In the genomic region with DNA sequence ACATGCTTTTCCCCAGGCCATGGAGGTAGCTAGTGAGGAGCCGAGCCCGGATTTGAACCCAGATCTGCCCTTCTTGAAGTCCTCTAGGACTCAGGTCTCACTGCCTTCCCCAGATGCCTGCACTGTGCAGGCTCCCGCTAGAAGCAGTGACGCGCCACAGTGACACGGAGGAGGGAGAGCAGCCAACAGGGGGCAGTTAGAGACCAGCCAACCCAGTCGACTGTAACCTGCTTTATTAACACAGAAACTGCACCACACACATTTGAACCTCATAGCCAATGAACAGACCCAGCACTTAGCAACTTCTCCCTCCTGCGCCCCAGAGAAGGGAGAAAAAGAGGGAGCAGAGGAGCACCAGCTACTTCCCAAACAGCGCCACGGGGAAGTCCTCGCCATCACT, we compare ENCODE assay signal across 11 cellular contexts. TPM values are rescaled to one million over a fixed set of nuclear protein-coding genes. Genes with fewer than 3 reads are reported as not detected.
A peak's percentile ranks its signal among the peaks of the same experiment; 100 is the strongest.
DNase-seq lines count a peak whose midpoint lies in the region; ATAC-seq and TF ChIP-seq lines count a peak whose summit lies in the region.
"Had no signal": no experiment of that assay in that cellular context is flagged by ENCODE, and none has a peak within 500 bp of the region (broad histone marks: within the 10 kb centered on the region; RNA-seq: fewer than 3 reads in every experiment).

No MANE protein-coding gene starts in this region.

- H4K20me1 ChIP-seq in OCI-LY3 (ENCODE audit: insufficient read depth, low read length) = no peaks in the 10 kb centered on the region

- no peak for ATAC-seq in upper lobe of right lung

- peaks cover 25% of the 10 kb centered on the region for H3K4me1 Mint-ChIP-seq in activated CD4-positive, alpha-beta T cell treated with anti-CD3 and anti-CD28 coated beads, Interleukin-2, amount 10 ng/mL, durations not matched to agents 7 days and 5 days

- no peaks in the 10 kb centered on the region for H3K79me2 ChIP-seq in OCI-LY3 (ENCODE audit: low read length)

- peak; percentile 13 for DNase-seq in activated CD4-positive, alpha-beta T cell treated with anti-CD3 and anti-CD28 coated beads, Interleukin-2, amount 10 ng/mL, durations not matched to agents 7 days and 5 days
- DNase-seq in activated CD4-positive, alpha-beta T cell treated with anti-CD3 and anti-CD28 coated beads for 4 hours = no peak
- DNase-seq in dermis microvascular lymphatic vessel endothelial cell (ENCODE audit: low read depth in 2 of 2) (peak; percentile 9 to 30), retinal pigment epithelial cell (ENCODE audit: low read depth) (no peak), upper lobe of right lung (no peak), NCI-H2081 (lab: John Stamatoyannopoulos, UW) (no peak), GM19238 (ENCODE audit: insufficient read length, low spot score) (no peak)
- DNase-seq: activated CD8-positive, alpha-beta memory T cell treated with anti-CD3 and anti-CD28 coated beads, Interleukin-2, amount 50 U/mL, for 48 hours; central memory CD4-positive, alpha-beta T cell had no signal

- peaks cover 41% of the 10 kb centered on the region for H3K4me1 ChIP-seq in OCI-LY3 (ENCODE audit: low read length)
- H3K4me1 ChIP-seq in upper lobe of right lung = no peaks in the 10 kb centered on the region

- H3K36me3 ChIP-seq in OCI-LY3 (replicated peaks; ENCODE audit: low read depth, low read length) (no peaks in the 10 kb centered on the region), upper lobe of right lung (no peaks in the 10 kb centered on the region)

- no peak overlapping the region for H3K4me2 ChIP-seq in OCI-LY3 (ENCODE audit: low read length)

- no peak overlapping the region for H3K27ac ChIP-seq in OCI-LY3 (ENCODE audit: low read length)
- no peak overlapping the region for H3K27ac ChIP-seq in upper lobe of right lung
- H3K27ac ChIP-seq: RWPE1 had no signal

- CTCF ChIA-PET in activated CD4-positive, alpha-beta T cell treated with anti-CD3 and anti-CD28 coated beads, Interleukin-2, amount 10 ng/mL, durations not matched to agents 7 days and 5 days (lab: Charles Lee) = no interaction called here

- POLR2A ChIA-PET in activated CD4-positive, alpha-beta T cell treated with anti-CD3 and anti-CD28 coated beads, Interleukin-2, amount 10 ng/mL, durations not matched to agents 7 days and 5 days (lab: Charles Lee) = no interaction called here

- intact Hi-C loops in upper lobe of right lung (cut with DNase I) = no loop called here

- H3K9ac ChIP-seq in OCI-LY3 (ENCODE audit: low read length) = no peak overlapping the region

- no peaks in the 10 kb centered on the region for H3K9me3 Mint-ChIP-seq in activated CD4-positive, alpha-beta T cell treated with anti-CD3 and anti-CD28 coated beads, Interleukin-2, amount 10 ng/mL, durations not matched to agents 7 days and 5 days

- H2AFZ ChIP-seq in OCI-LY3 (ENCODE audit: low read depth, low read length) = no peak overlapping the region

- no peak overlapping the region for H3K4me3 ChIP-seq in OCI-LY3 (ENCODE audit: low read length)
- no peak overlapping the region for H3K4me3 ChIP-seq in retinal pigment epithelial cell (ENCODE audit: low read length)
- no peak overlapping the region for H3K4me3 ChIP-seq in upper lobe of right lung

- peaks cover 20% of the 10 kb centered on the region for H3K27me3 Mint-ChIP-seq in activated CD4-positive, alpha-beta T cell treated with anti-CD3 and anti-CD28 coated beads, Interleukin-2, amount 10 ng/mL, durations not matched to agents 7 days and 5 days

- no peak overlapping the region for H3K27ac Mint-ChIP-seq in activated CD4-positive, alpha-beta T cell treated with anti-CD3 and anti-CD28 coated beads, Interleukin-2, amount 10 ng/mL, durations not matched to agents 7 days and 5 days

- H3K36me3 Mint-ChIP-seq in activated CD4-positive, alpha-beta T cell treated with anti-CD3 and anti-CD28 coated beads, Interleukin-2, amount 10 ng/mL, durations not matched to agents 7 days and 5 days (ENCODE audit: low read depth) = no peaks in the 10 kb centered on the region

- H3K4me3 Mint-ChIP-seq in activated CD4-positive, alpha-beta T cell treated with anti-CD3 and anti-CD28 coated beads, Interleukin-2, amount 10 ng/mL, durations not matched to agents 7 days and 5 days = no peak overlapping the region

- H3K27me3 ChIP-seq in OCI-LY3 (ENCODE audit: low read depth, low read length) = peaks cover 49% of the 10 kb centered on the region
- H3K27me3 ChIP-seq in upper lobe of right lung = no peaks in the 10 kb centered on the region

- H3K9me3 ChIP-seq in OCI-LY3 (ENCODE audit: insufficient read depth, low read length) = no peaks in the 10 kb centered on the region
- H3K9me3 ChIP-seq in upper lobe of right lung = no peaks in the 10 kb centered on the region

- TF ChIP-seq CTCF in OCI-LY3 (IDR thresholded peaks at IDR 0.05; ENCODE audit: low read depth, low read length) = peak; percentile 58
- peak; percentile 9 for TF ChIP-seq CTCF in retinal pigment epithelial cell (conservative IDR thresholded peaks at IDR 0.05; ENCODE audit: low read depth, low read length)
- TF ChIP-seq CTCF in upper lobe of right lung (IDR thresholded peaks at IDR 0.05) = no peak

RNA-seq across cellular contexts. Expression of gene PILRA, which starts 27.4 kb away (rescaled TPM):
- 1 to 10 TPM; 1.8 to 2.7 TPM for total RNA-seq in activated CD4-positive, alpha-beta T cell treated with anti-CD3 and anti-CD28 coated beads, Interleukin-2, amount 10 ng/mL, durations not matched to agents 7 days and 5 days
- total RNA-seq in dermis microvascular lymphatic vessel endothelial cell (0.13 TPM in 1 of 2 replicates, not detected in the other), upper lobe of right lung (36.9 TPM)

RNA-seq across cellular contexts. Expression of gene ZCWPW1, which starts 27.8 kb away (rescaled TPM):
- 1 to 10 TPM; 2.4 to 2.7 TPM for total RNA-seq in activated CD4-positive, alpha-beta T cell treated with anti-CD3 and anti-CD28 coated beads, Interleukin-2, amount 10 ng/mL, durations not matched to agents 7 days and 5 days
- total RNA-seq in dermis microvascular lymphatic vessel endothelial cell (0.76 and 0.77 TPM in 2 replicates), upper lobe of right lung (4.8 TPM)

RNA-seq across cellular contexts. Expression of gene MEPCE, which starts 29.0 kb away (rescaled TPM):
- total RNA-seq in activated CD4-positive, alpha-beta T cell treated with anti-CD3 and anti-CD28 coated beads, Interleukin-2, amount 10 ng/mL, durations not matched to agents 7 days and 5 days = 10 to 100 TPM; 49.1 to 50.5 TPM
- 32.2 and 49.6 TPM in 2 replicates for total RNA-seq in dermis microvascular lymphatic vessel endothelial cell
- total RNA-seq in upper lobe of right lung = 36.3 TPM

RNA-seq across cellular contexts. Expression of gene PPP1R35, which starts 35.6 kb away (rescaled TPM):
- total RNA-seq in activated CD4-positive, alpha-beta T cell treated with anti-CD3 and anti-CD28 coated beads, Interleukin-2, amount 10 ng/mL, durations not matched to agents 7 days and 5 days = 10 to 100 TPM; 67.9 to 77.9 TPM
- 10.1 and 11.6 TPM in 2 replicates for total RNA-seq in dermis microvascular lymphatic vessel endothelial cell
- total RNA-seq in upper lobe of right lung = 24.7 TPM

RNA-seq across cellular contexts. Expression of gene PILRB, which starts 42.7 kb away (rescaled TPM):
- 10 to 100 TPM; 50.6 to 56.2 TPM for total RNA-seq in activated CD4-positive, alpha-beta T cell treated with anti-CD3 and anti-CD28 coated beads, Interleukin-2, amount 10 ng/mL, durations not matched to agents 7 days and 5 days
- 4.1 and 10.2 TPM in 2 replicates for total RNA-seq in dermis microvascular lymphatic vessel endothelial cell
- total RNA-seq in upper lobe of right lung = 38.1 TPM

Comparison
In these comparisons a context has a peak if more than half of its experiments do, and no peak if none do; other contexts are left out.
1. DNase-seq: peak in activated CD4-positive, alpha-beta T cell treated with anti-CD3 and anti-CD28 coated beads, Interleukin-2, amount 10 ng/mL, durations not matched to agents 7 days and 5 days (single experiment) and dermis microvascular lymphatic vessel endothelial cell (2 of 2); none in activated CD4-positive, alpha-beta T cell treated with anti-CD3 and anti-CD28 coated beads for 4 hours (0 of 2), retinal pigment epithelial cell (single experiment), upper lobe of right lung (single experiment), NCI-H2081 (0 of 2) and GM19238 (single experiment).
2. RNA of gene PILRA, which starts 27.4 kb away (total RNA-seq): 36.9 TPM in upper lobe of right lung (single experiment); 1.8 to 2.7 TPM in activated CD4-positive, alpha-beta T cell treated with anti-CD3 and anti-CD28 coated beads, Interleukin-2, amount 10 ng/mL, durations not matched to agents 7 days and 5 days and 0.13 TPM in dermis microvascular lymphatic vessel endothelial cell; every median in the first group is over 10 times any median in the second.